ENCODE assay signal across 3 cellular contexts in genomic region chr3:140187648-140188221, GRCh38.
TF ChIP-seq lines count a peak whose summit lies in the region.

No MANE protein-coding gene starts in this region.

TF ChIP-seq in SK-N-SH treated with all-trans-retinoic acid at 6 μM for 48 hours, 23 proteins besides CTCF, POLR2A, EP300 and RAD21 (continued from another document):
- no peak for TF ChIP-seq TSHZ2 (CRISPR knock-in tag; IDR thresholded peaks at IDR 0.05)
TF ChIP-seq in SK-N-SH treated with all-trans-retinoic acid at 6 μM for 48 hours: peak in this region for 1.

TF ChIP-seq in SK-N-SH, 30 proteins besides CTCF, POLR2A, EP300 and RAD21 (continued from another document):
- TF ChIP-seq MXI1 (IDR thresholded peaks at IDR 0.05; ENCODE audit: low read depth, low read length) (no peak), FOSL2 (IDR thresholded peaks at IDR 0.05; ENCODE audit: borderline replicate concordance, low read depth) (no peak), RCOR1 (IDR thresholded peaks at IDR 0.05; ENCODE audit: low read length) (no peak), REST (IDR thresholded peaks at IDR 0.05; ENCODE audit: low read depth, low read length) (no peak), JUND (IDR thresholded peaks at IDR 0.05) (no peak), USF1 (IDR thresholded peaks at IDR 0.05; ENCODE audit: borderline replicate concordance, low read depth) (no peak), TEAD4 (IDR thresholded peaks at IDR 0.05; ENCODE audit: borderline replicate concordance, insufficient read depth) (no peak), IRF3 (IDR thresholded peaks at IDR 0.05; ENCODE audit: low read depth, low read length) (no peak), SMC3 (IDR thresholded peaks at IDR 0.05; ENCODE audit: low read depth, low read length) (no peak), FOXM1 (IDR thresholded peaks at IDR 0.05; ENCODE audit: low read depth) (no peak), RXRA (IDR thresholded peaks at IDR 0.05; ENCODE audit: borderline replicate concordance, low read depth) (no peak), USF2 (IDR thresholded peaks at IDR 0.05; ENCODE audit: borderline replicate concordance, low read depth, low read length) (no peak)

TF ChIP-seq in HepG2, 621 proteins besides CTCF, POLR2A, EP300 and RAD21 (continued from another document):
- TF ChIP-seq DBP (CRISPR knock-in tag; IDR thresholded peaks at IDR 0.05; ENCODE audit: not compliant biosample characterization) (no peak), HDAC6 (IDR thresholded peaks at IDR 0.05; ENCODE audit: low read depth, low read length) (no peak), BCL6 (CRISPR knock-in tag; IDR thresholded peaks at IDR 0.05) (no peak), ZBTB7A (CRISPR knock-in tag; IDR thresholded peaks at IDR 0.05) (no peak), GATA4 (IDR thresholded peaks at IDR 0.05; ENCODE audit: borderline replicate concordance, low read depth) (no peak), TEAD2 (CRISPR knock-in tag; IDR thresholded peaks at IDR 0.05) (no peak), ZNF7 (CRISPR knock-in tag; IDR thresholded peaks at IDR 0.05) (no peak), ZSCAN25 (CRISPR knock-in tag; IDR thresholded peaks at IDR 0.05) (no peak), ATF3 (CRISPR knock-in tag; IDR thresholded peaks at IDR 0.05) (no peak), NFYB (CRISPR knock-in tag; IDR thresholded peaks at IDR 0.05) (no peak), TBX3 (IDR thresholded peaks at IDR 0.05; ENCODE audit: borderline replicate concordance) (no peak), TARDBP (CRISPR knock-in tag; IDR thresholded peaks at IDR 0.05) (no peak)
